1 cellular context compared by ENCODE assay signal in genomic region chr5:109888980-109889379, GRCh38.
A peak's percentile ranks its signal among the peaks of the same experiment; 100 is the strongest.
TF ChIP-seq lines count a peak whose summit lies in the region.

No MANE protein-coding gene starts in this region.

TF ChIP-seq in liver, 16 proteins besides CTCF, POLR2A, EP300 and RAD21 (continued from another document):
- TF ChIP-seq, protein P1, sequence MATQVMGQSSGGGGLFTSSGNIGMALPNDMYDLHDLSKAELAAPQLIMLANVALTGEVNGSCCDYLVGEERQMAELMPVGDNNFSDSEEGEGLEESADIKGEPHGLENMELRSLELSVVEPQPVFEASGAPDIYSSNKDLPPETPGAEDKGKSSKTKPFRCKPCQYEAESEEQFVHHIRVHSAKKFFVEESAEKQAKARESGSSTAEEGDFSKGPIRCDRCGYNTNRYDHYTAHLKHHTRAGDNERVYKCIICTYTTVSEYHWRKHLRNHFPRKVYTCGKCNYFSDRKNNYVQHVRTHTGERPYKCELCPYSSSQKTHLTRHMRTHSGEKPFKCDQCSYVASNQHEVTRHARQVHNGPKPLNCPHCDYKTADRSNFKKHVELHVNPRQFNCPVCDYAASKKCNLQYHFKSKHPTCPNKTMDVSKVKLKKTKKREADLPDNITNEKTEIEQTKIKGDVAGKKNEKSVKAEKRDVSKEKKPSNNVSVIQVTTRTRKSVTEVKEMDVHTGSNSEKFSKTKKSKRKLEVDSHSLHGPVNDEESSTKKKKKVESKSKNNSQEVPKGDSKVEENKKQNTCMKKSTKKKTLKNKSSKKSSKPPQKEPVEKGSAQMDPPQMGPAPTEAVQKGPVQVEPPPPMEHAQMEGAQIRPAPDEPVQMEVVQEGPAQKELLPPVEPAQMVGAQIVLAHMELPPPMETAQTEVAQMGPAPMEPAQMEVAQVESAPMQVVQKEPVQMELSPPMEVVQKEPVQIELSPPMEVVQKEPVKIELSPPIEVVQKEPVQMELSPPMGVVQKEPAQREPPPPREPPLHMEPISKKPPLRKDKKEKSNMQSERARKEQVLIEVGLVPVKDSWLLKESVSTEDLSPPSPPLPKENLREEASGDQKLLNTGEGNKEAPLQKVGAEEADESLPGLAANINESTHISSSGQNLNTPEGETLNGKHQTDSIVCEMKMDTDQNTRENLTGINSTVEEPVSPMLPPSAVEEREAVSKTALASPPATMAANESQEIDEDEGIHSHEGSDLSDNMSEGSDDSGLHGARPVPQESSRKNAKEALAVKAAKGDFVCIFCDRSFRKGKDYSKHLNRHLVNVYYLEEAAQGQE (IDR thresholded peaks at IDR 0.05) = no peak
- TF ChIP-seq EGR1 (IDR thresholded peaks at IDR 0.05; ENCODE audit: low read depth in 2 of 2) (no peak), MAX (IDR thresholded peaks at IDR 0.05) (no peak), GABPA (IDR thresholded peaks at IDR 0.05 in 1 of 2, conservative IDR thresholded peaks at IDR 0.05 in 1 of 2) (no peak), JUND (IDR thresholded peaks at IDR 0.05) (no peak), TAF1 (conservative IDR thresholded peaks at IDR 0.05) (no peak), FOXA1 (IDR thresholded peaks at IDR 0.05) (no peak), HNF4A (conservative IDR thresholded peaks at IDR 0.05) (peak; percentile 56 to 65)
TF ChIP-seq in liver: peak in this region for 1.
